ENCODE assay signal across 18 cellular contexts in the genomic region with DNA sequence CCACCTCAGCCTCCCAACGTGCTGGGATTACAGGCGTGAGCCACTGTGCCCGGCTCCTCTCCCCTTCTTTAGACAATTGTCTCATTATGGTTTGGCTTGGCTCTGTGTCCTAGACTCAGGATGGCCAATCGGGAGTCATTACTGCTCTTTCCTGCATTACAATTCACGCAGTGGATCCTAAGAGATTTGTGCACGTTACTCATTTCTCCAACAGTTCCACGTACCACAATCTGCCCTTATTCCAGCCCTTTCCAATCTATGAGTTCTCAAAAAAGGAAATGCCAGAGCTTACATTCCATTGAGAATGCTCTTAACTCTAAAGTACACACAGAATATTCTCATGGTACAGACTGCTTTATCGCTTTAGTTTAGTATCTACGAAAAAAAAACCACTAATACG.
"Had no signal": no experiment of that assay in that cellular context is flagged by ENCODE, and none has a peak within 500 bp of the region (broad histone marks: within the 10 kb centered on the region; RNA-seq: fewer than 3 reads in every experiment).

No MANE protein-coding gene starts in this region.

- H3K4me3 Mint-ChIP-seq: activated CD4-positive, alpha-beta memory T cell treated with anti-CD3 and anti-CD28 coated beads, Interleukin-2, amount 10 ng/mL, durations not matched to agents 7 days and 5 days; activated naive CD8-positive, alpha-beta T cell treated with anti-CD3 and anti-CD28 coated beads, Interleukin-2, amount 10 ng/mL, durations not matched to agents 7 days and 5 days; central memory CD8-positive, alpha-beta T cell; endodermal cell; immature natural killer cell; naive B cell had no signal

- H3K27me3 ChIP-seq: ascending aorta, right atrium auricular region, testis had no signal

- H3K27me3 Mint-ChIP-seq: activated CD4-positive, alpha-beta memory T cell treated with anti-CD3 and anti-CD28 coated beads, Interleukin-2, amount 10 ng/mL, durations not matched to agents 7 days and 5 days; activated naive CD8-positive, alpha-beta T cell treated with anti-CD3 and anti-CD28 coated beads, Interleukin-2, amount 10 ng/mL, durations not matched to agents 7 days and 5 days; central memory CD8-positive, alpha-beta T cell; naive B cell had no signal

- H3K4me1 Mint-ChIP-seq: activated CD4-positive, alpha-beta memory T cell treated with anti-CD3 and anti-CD28 coated beads, Interleukin-2, amount 10 ng/mL, durations not matched to agents 7 days and 5 days; activated naive CD8-positive, alpha-beta T cell treated with anti-CD3 and anti-CD28 coated beads, Interleukin-2, amount 10 ng/mL, durations not matched to agents 7 days and 5 days; central memory CD8-positive, alpha-beta T cell; endodermal cell; immature natural killer cell; naive B cell had no signal

- H3K4me3 ChIP-seq: ascending aorta, lower lobe of right lung, right atrium auricular region, testis had no signal

- H3K9me3 ChIP-seq: ascending aorta, lower lobe of right lung, right atrium auricular region, testis had no signal

- H3K36me3 ChIP-seq: ascending aorta, lower lobe of right lung, right atrium auricular region had no signal

- H3K9me3 Mint-ChIP-seq: endodermal cell had no signal

- H3K36me3 Mint-ChIP-seq: activated naive CD8-positive, alpha-beta T cell treated with anti-CD3 and anti-CD28 coated beads, Interleukin-2, amount 10 ng/mL, durations not matched to agents 7 days and 5 days; immature natural killer cell; naive B cell had no signal

- DNase-seq: activated CD4-positive, alpha-beta memory T cell treated with anti-CD3 and anti-CD28 coated beads, Interleukin-2, amount 10 ng/mL, durations not matched to agents 7 days and 5 days; activated gamma-delta T cell treated with Interleukin-2 at 50 U/mL for 16 hours; activated naive CD8-positive, alpha-beta T cell treated with anti-CD3 and anti-CD28 coated beads, Interleukin-2, amount 10 ng/mL, durations not matched to agents 7 days and 5 days; activated T-cell treated with anti-CD3 and anti-CD28 coated beads, Interleukin-2, amount 50 U/mL, for 48 hours; dermis blood vessel endothelial cell; endodermal cell; erythroblast; glutamatergic neuron; immature natural killer cell; left cardiac atrium; lower lobe of right lung; midbrain; naive B cell; stimulated activated naive CD8-positive, alpha-beta T cell treated with anti-CD3 and anti-CD28 coated beads, Interleukin-15, Interleukin-2, amounts not matched to agents 100 U/mL and 50 U/mL, for 24 hours; testis had no signal

- H3K27ac Mint-ChIP-seq: activated CD4-positive, alpha-beta memory T cell treated with anti-CD3 and anti-CD28 coated beads, Interleukin-2, amount 10 ng/mL, durations not matched to agents 7 days and 5 days; activated naive CD8-positive, alpha-beta T cell treated with anti-CD3 and anti-CD28 coated beads, Interleukin-2, amount 10 ng/mL, durations not matched to agents 7 days and 5 days; endodermal cell; immature natural killer cell; naive B cell had no signal

- H3K4me1 ChIP-seq: ascending aorta, lower lobe of right lung, right atrium auricular region, testis had no signal

- ATAC-seq: left cardiac atrium; lower lobe of right lung; stimulated activated naive CD8-positive, alpha-beta T cell treated with anti-CD3 and anti-CD28 coated beads, Interleukin-15, Interleukin-2, amounts not matched to agents 100 U/mL and 50 U/mL, for 24 hours had no signal

- H3K27ac ChIP-seq: ascending aorta, lower lobe of right lung, right atrium auricular region, testis had no signal
